21 cellular contexts compared by ENCODE assay signal in genomic region chr18:62396967-62397366, GRCh38.
DNase-seq lines count a peak whose midpoint lies in the region; ATAC-seq, FAIRE-seq and TF ChIP-seq lines count a peak whose summit lies in the region.
"Had no signal": no experiment of that assay in that cellular context is flagged by ENCODE, and none has a peak within 500 bp of the region (broad histone marks: within the 10 kb centered on the region; RNA-seq: fewer than 3 reads in every experiment).

No MANE protein-coding gene starts in this region.

- peaks cover 42% of the 10 kb centered on the region for H3K4me1 ChIP-seq in HepG2 (ENCODE audit: insufficient read depth, low read length)
- no peaks in the 10 kb centered on the region for H3K4me1 ChIP-seq in right lobe of liver
- no peaks in the 10 kb centered on the region for H3K4me1 ChIP-seq in ascending aorta

- FAIRE-seq in HepG2 (lab: Jason Lieb, UNC), result no peak
- FAIRE-seq: GM12892 had no signal

- no peaks in the 10 kb centered on the region for H3K27me3 Mint-ChIP-seq in activated CD4-positive, alpha-beta T cell treated with anti-CD3 and anti-CD28 coated beads, Interleukin-2, amount 10 ng/mL, durations not matched to agents 24 days and 14 days
- peaks cover 13% of the 10 kb centered on the region for H3K27me3 Mint-ChIP-seq in activated CD4-positive, alpha-beta memory T cell treated with anti-CD3 and anti-CD28 coated beads for 36 hours

- H3K4me3 Mint-ChIP-seq in activated CD4-positive, alpha-beta T cell treated with anti-CD3 and anti-CD28 coated beads, Interleukin-2, amount 10 ng/mL, durations not matched to agents 24 days and 14 days, result no peak overlapping the region
- H3K4me3 Mint-ChIP-seq in activated CD4-positive, alpha-beta memory T cell treated with anti-CD3 and anti-CD28 coated beads for 36 hours, result no peak overlapping the region
- H3K4me3 Mint-ChIP-seq in stimulated activated effector memory CD8-positive, alpha-beta T cell treated with anti-CD3 and anti-CD28 coated beads, Interleukin-12 subunit alpha, Interleukin-12 subunit beta, amount 100 ng/mL, for 72 hours, result peak overlapping the region; percentile 29
- H3K4me3 Mint-ChIP-seq: CD4-positive, alpha-beta memory T cell had no signal

- H3K36me3 Mint-ChIP-seq in activated CD4-positive, alpha-beta T cell treated with anti-CD3 and anti-CD28 coated beads, Interleukin-2, amount 10 ng/mL, durations not matched to agents 24 days and 14 days (ENCODE audit: low read depth), result no peaks in the 10 kb centered on the region
- no peaks in the 10 kb centered on the region for H3K36me3 Mint-ChIP-seq in activated CD4-positive, alpha-beta memory T cell treated with anti-CD3 and anti-CD28 coated beads for 36 hours
- H3K36me3 Mint-ChIP-seq in stimulated activated effector memory CD8-positive, alpha-beta T cell treated with anti-CD3 and anti-CD28 coated beads, Interleukin-12 subunit alpha, Interleukin-12 subunit beta, amount 100 ng/mL, for 72 hours, result peaks cover 8% of the 10 kb centered on the region
- H3K36me3 Mint-ChIP-seq: CD4-positive, alpha-beta memory T cell had no signal

- H3K9ac ChIP-seq in HepG2 (ENCODE audit: insufficient read depth, low read depth, low read length), result no peak overlapping the region

- no peaks in the 10 kb centered on the region for H3K9me3 ChIP-seq in HepG2 (ENCODE audit: low read length)
- no peaks in the 10 kb centered on the region for H3K9me3 ChIP-seq in right lobe of liver
- H3K9me3 ChIP-seq in ascending aorta, result no peaks in the 10 kb centered on the region

- TF ChIP-seq POLR2A in HepG2 (IDR thresholded peaks at IDR 0.05; ENCODE audit: insufficient read depth in 1 of 2, low read depth in 2 of 2, low read length in 2 of 2) (no peak), right lobe of liver (IDR thresholded peaks at IDR 0.05) (no peak)

- H4K20me1 ChIP-seq in HepG2 (ENCODE audit: insufficient read depth, low read length), result no peaks in the 10 kb centered on the region

- H3K4me2 ChIP-seq in HepG2 (ENCODE audit: low read depth, low read length), result no peak overlapping the region

- H3K4me3 ChIP-seq in HepG2 (replicated peaks in 1 of 3; ENCODE audit: insufficient read depth in 1 of 3, low read depth in 2 of 3, low read length in 3 of 3) (no peak overlapping the region), right lobe of liver (no peak overlapping the region), ascending aorta (no peak overlapping the region)

- H3K36me3 ChIP-seq in HepG2 (replicated peaks in 1 of 2; ENCODE audit: control insufficient read depth in 1 of 2, insufficient read depth in 2 of 2, low read length in 2 of 2) (no peaks in the 10 kb centered on the region), right lobe of liver (no peaks in the 10 kb centered on the region), ascending aorta (no peaks in the 10 kb centered on the region)

- H3K27ac Mint-ChIP-seq in activated CD4-positive, alpha-beta T cell treated with anti-CD3 and anti-CD28 coated beads, Interleukin-2, amount 10 ng/mL, durations not matched to agents 24 days and 14 days, result peak overlapping the region; percentile 69
- peak overlapping the region; percentile 19 for H3K27ac Mint-ChIP-seq in activated CD4-positive, alpha-beta memory T cell treated with anti-CD3 and anti-CD28 coated beads for 36 hours
- peak overlapping the region; percentile 85 for H3K27ac Mint-ChIP-seq in stimulated activated effector memory CD8-positive, alpha-beta T cell treated with anti-CD3 and anti-CD28 coated beads, Interleukin-12 subunit alpha, Interleukin-12 subunit beta, amount 100 ng/mL, for 72 hours
- H3K27ac Mint-ChIP-seq: CD4-positive, alpha-beta memory T cell had no signal

- no peaks in the 10 kb centered on the region for H3K9me3 Mint-ChIP-seq in activated CD4-positive, alpha-beta T cell treated with anti-CD3 and anti-CD28 coated beads, Interleukin-2, amount 10 ng/mL, durations not matched to agents 24 days and 14 days
- H3K9me3 Mint-ChIP-seq in activated CD4-positive, alpha-beta memory T cell treated with anti-CD3 and anti-CD28 coated beads for 36 hours, result no peaks in the 10 kb centered on the region
- no peaks in the 10 kb centered on the region for H3K9me3 Mint-ChIP-seq in stimulated activated effector memory CD8-positive, alpha-beta T cell treated with anti-CD3 and anti-CD28 coated beads, Interleukin-12 subunit alpha, Interleukin-12 subunit beta, amount 100 ng/mL, for 72 hours
- H3K9me3 Mint-ChIP-seq: CD4-positive, alpha-beta memory T cell had no signal

- TF ChIP-seq CTCF in HepG2 (CRISPR knock-in tag; IDR thresholded peaks at IDR 0.05), result no peak
- no peak for TF ChIP-seq CTCF in right lobe of liver (IDR thresholded peaks at IDR 0.05)
- no peak for TF ChIP-seq CTCF in ascending aorta (IDR thresholded peaks at IDR 0.05)

- peaks cover 36% of the 10 kb centered on the region for H3K4me1 Mint-ChIP-seq in activated CD4-positive, alpha-beta T cell treated with anti-CD3 and anti-CD28 coated beads, Interleukin-2, amount 10 ng/mL, durations not matched to agents 24 days and 14 days
- H3K4me1 Mint-ChIP-seq in activated CD4-positive, alpha-beta memory T cell treated with anti-CD3 and anti-CD28 coated beads for 36 hours (ENCODE audit: low read depth), result peaks cover 27% of the 10 kb centered on the region
- H3K4me1 Mint-ChIP-seq in stimulated activated effector memory CD8-positive, alpha-beta T cell treated with anti-CD3 and anti-CD28 coated beads, Interleukin-12 subunit alpha, Interleukin-12 subunit beta, amount 100 ng/mL, for 72 hours, result peaks cover 49% of the 10 kb centered on the region
- H3K4me1 Mint-ChIP-seq: CD4-positive, alpha-beta memory T cell had no signal

- CTCF ChIA-PET in HepG2 (lab: Yijun Ruan, JAX; ENCODE audit: low intra/inter-chr PET ratio, low total read pairs), result no interaction called here
- CTCF ChIA-PET in activated CD4-positive, alpha-beta memory T cell treated with anti-CD3 and anti-CD28 coated beads for 36 hours (lab: Charles Lee), result interaction anchor here (0.7 to 1.2 kb wide), 3 partner anchors 25 to 68 kb away, joined by 3 to 5 read pairs (median 3); no protein-coding TSS in a partner anchor

- WGBS in HepG2 (ENCODE audit: low lambda C conversion rate), result 10% methylated on average over 3 of the region's 3 CpGs
- whole genome bisulfite sequencing in right lobe of liver (ENCODE audit: insufficient coverage, low coverage, low lambda C conversion rate, missing lambda C conversion rate), result 27% methylated on average over 2 of the region's 3 CpGs

- in situ Hi-C loops in HepG2 (cut with HindIII; ENCODE audit: extremely low pct_ligation_motif_present, low pct_unique_long_range_greater_than_20kb), result loop anchor here (10.0 kb wide), 1 partner anchor 72 kb away; the partner anchor contains the start of gene TNFRSF11A

- H3K27ac ChIP-seq in HepG2 (ENCODE audit: extremely low read length, insufficient read depth, low read length) (no peak overlapping the region), right lobe of liver (no peak overlapping the region), ascending aorta (no peak overlapping the region)

- H3K79me2 ChIP-seq in HepG2 (ENCODE audit: insufficient read depth, low read length), result no peaks in the 10 kb centered on the region

- TF ChIP-seq RAD21 in HepG2 (CRISPR knock-in tag; IDR thresholded peaks at IDR 0.05), result no peak

- BruUV-seq in HepG2 (replicated peaks; lab: Mats Ljungman, UMichigan), result no TSS peak

- no peak for TF ChIP-seq EP300 in HepG2 (IDR thresholded peaks at IDR 0.05; ENCODE audit: low read depth in 2 of 2, low read length in 2 of 2)
- no peak for TF ChIP-seq EP300 in HepG2 (CRISPR knock-in tag; IDR thresholded peaks at IDR 0.05; ENCODE audit: borderline replicate concordance)

- POLR2A ChIA-PET in HepG2 (lab: Yijun Ruan, JAX), result interaction anchor here (4.0 kb wide), 1 partner anchor 24 kb away, joined by 19 read pairs; no protein-coding TSS in a partner anchor
- POLR2A ChIA-PET in activated CD4-positive, alpha-beta memory T cell treated with anti-CD3 and anti-CD28 coated beads for 36 hours (lab: Charles Lee), result no interaction called here

- no peak for DNase-seq in activated CD4-positive, alpha-beta T cell treated with anti-CD3 and anti-CD28 coated beads, Interleukin-2, amount 10 ng/mL, durations not matched to agents 24 days and 14 days
- no peak for DNase-seq in activated CD4-positive, alpha-beta T cell treated with anti-CD3 and anti-CD28 coated beads for 4 hours
- DNase-seq in HepG2 (ENCODE audit: low spot score) (no peak), right lobe of liver (no peak), ascending aorta (ENCODE audit: low spot score in 2 of 2) (no peak)
- DNase-seq in activated CD4-positive, alpha-beta memory T cell treated with anti-CD3 and anti-CD28 coated beads for 36 hours, result no peak
- no peak for DNase-seq in stimulated activated effector memory CD8-positive, alpha-beta T cell treated with anti-CD3 and anti-CD28 coated beads, Interleukin-12 subunit alpha, Interleukin-12 subunit beta, amount 100 ng/mL, for 72 hours (ENCODE audit: low spot score in 2 of 2)
- DNase-seq: C1 segment of cervical spinal cord; CD4-positive, alpha-beta memory T cell; COR-L47; DMS79; EL; GDM1; NCI-H1105 treated with DMSO at 0.1 percent for 48 hours; NCI-H2029; NCI-H446; NCI-H524 treated with DMSO at 0.1 percent for 48 hours; NCI-H774 had no signal

- H3K27me3 ChIP-seq in HepG2 (ENCODE audit: control insufficient read depth in 1 of 2, insufficient read depth in 2 of 2, low read length in 2 of 2), result no peaks in the 10 kb centered on the region
- no peaks in the 10 kb centered on the region for H3K27me3 ChIP-seq in right lobe of liver
- no peaks in the 10 kb centered on the region for H3K27me3 ChIP-seq in ascending aorta

- ATAC-seq in HepG2, result no peak
- no peak for ATAC-seq in right lobe of liver
- ATAC-seq in stimulated activated effector memory CD8-positive, alpha-beta T cell treated with anti-CD3 and anti-CD28 coated beads, Interleukin-12 subunit alpha, Interleukin-12 subunit beta, amount 100 ng/mL, for 72 hours, result peak; percentile 56
- ATAC-seq in HG03108 (IDR thresholded peaks at IDR 0.05; ENCODE audit: unreplicated experiment), result no peak
- ATAC-seq: HCT116 had no signal

- intact Hi-C loops in activated CD4-positive, alpha-beta T cell treated with anti-CD3 and anti-CD28 coated beads, Interleukin-2, amount 10 ng/mL, durations not matched to agents 24 days and 14 days (cut with micrococcal nuclease), result loop anchor here (1.0 kb wide), 1 partner anchor 29 kb away; no protein-coding TSS in a partner anchor
- intact Hi-C loops in HepG2 (cut with micrococcal nuclease; ENCODE audit: unreplicated experiment) (no loop called here), right lobe of liver (cut with DNase I) (no loop called here), ascending aorta (cut with DNase I) (no loop called here)
- intact Hi-C loops in activated CD4-positive, alpha-beta memory T cell treated with anti-CD3 and anti-CD28 coated beads for 36 hours (cut with micrococcal nuclease), result loop anchor here (1.0 to 2.0 kb wide), 4 partner anchors 23 to 189 kb away; partner anchors contain the start of gene TNFRSF11A

- no peak overlapping the region for H2AFZ ChIP-seq in HepG2 (ENCODE audit: low read length)

TF ChIP-seq in HepG2, 621 proteins besides CTCF, POLR2A, EP300 and RAD21:
- TF ChIP-seq ZNF331 (CRISPR knock-in tag; IDR thresholded peaks at IDR 0.05), result no peak
- TF ChIP-seq ZNF12 (CRISPR knock-in tag; IDR thresholded peaks at IDR 0.05), result peak; percentile 97
- TF ChIP-seq ZNF572 (CRISPR knock-in tag; IDR thresholded peaks at IDR 0.05), result no peak

Comparison
In these comparisons a context has a peak if more than half of its experiments do, and no peak if none do; other contexts are left out.
1. H3K27ac Mint-ChIP-seq: peak in every context shown above with its lines; median percentile 85 in stimulated activated effector memory CD8-positive, alpha-beta T cell treated with anti-CD3 and anti-CD28 coated beads, Interleukin-12 subunit alpha, Interleukin-12 subunit beta, amount 100 ng/mL, for 72 hours; 69 in activated CD4-positive, alpha-beta T cell treated with anti-CD3 and anti-CD28 coated beads, Interleukin-2, amount 10 ng/mL, durations not matched to agents 24 days and 14 days; 19 in activated CD4-positive, alpha-beta memory T cell treated with anti-CD3 and anti-CD28 coated beads for 36 hours.
2. intact Hi-C loops: an anchor here in activated CD4-positive, alpha-beta T cell treated with anti-CD3 and anti-CD28 coated beads, Interleukin-2, amount 10 ng/mL, durations not matched to agents 24 days and 14 days (1.0 kb wide) and activated CD4-positive, alpha-beta memory T cell treated with anti-CD3 and anti-CD28 coated beads for 36 hours (1.0 to 2.0 kb wide); none called in HepG2, right lobe of liver and ascending aorta.